ENCODE assay signal across 8 cellular contexts in the genomic region with DNA sequence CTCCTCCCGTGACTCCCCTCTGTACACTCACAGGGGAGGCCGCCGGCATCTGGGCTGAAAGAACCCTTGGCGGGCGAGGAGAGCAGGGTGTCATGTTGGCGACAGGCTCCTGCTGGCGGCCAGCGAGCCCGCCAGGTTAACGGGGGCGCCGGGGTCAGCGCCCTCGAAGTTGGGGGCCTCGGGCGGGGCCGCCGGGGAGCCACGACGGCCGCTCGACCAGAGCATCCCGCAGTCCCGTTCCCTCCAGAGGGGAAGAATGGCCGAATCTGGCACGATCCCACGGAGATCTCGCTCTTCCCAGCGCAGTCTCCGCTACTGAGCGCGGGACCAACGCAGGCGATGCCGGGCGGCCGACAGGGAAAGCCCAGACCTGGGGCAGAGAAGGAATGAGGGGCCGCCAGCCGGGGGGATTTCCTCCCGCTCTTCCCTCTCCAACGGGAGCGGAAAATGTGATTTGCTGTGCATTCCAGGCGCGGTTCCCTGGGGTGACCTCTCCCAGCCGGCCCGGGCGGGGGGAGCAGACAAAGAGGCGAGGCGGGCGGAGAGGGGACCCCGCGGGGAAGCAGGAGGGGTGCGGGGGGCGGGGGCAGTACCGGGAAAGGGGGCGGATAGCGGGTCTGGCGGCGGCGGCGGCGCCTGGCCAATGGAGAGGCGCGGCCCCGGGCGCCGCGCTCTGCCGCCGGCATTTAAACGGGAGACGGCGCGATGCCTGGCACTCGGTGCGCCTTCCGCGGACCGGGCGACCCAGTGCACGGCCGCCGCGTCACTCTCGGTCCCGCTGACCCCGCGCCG. TPM values are rescaled to one million over a fixed set of nuclear protein-coding genes. Genes with fewer than 3 reads are reported as not detected.
A peak's percentile ranks its signal among the peaks of the same experiment; 100 is the strongest.
DNase-seq lines count a peak whose midpoint lies in the region; ATAC-seq and TF ChIP-seq lines count a peak whose summit lies in the region.

A gene (plus strand): TSS at position 715 of the 792 bp plus-strand sequence. CDS start 12,687 bp downstream, outside the sequence.

- H3K27ac ChIP-seq in AG04450 (ENCODE audit: low read depth, low read length) (peak within 1 kb of the TSS; percentile 96), HUES6 (ENCODE audit: low read depth, low read length) (no peak within 1 kb of the TSS)
- H3K27ac ChIP-seq in naive thymus-derived CD4-positive, alpha-beta T cell (ENCODE audit: low read depth, low read length): no peak within 1 kb of the TSS

- POLR2A ChIA-PET in AG04450 (lab: Yijun Ruan, JAX): interaction anchor here (0.8 kb wide), 1 partner anchor 150 kb away, joined by 3 read pairs; no protein-coding TSS in a partner anchor
- POLR2A ChIA-PET in naive thymus-derived CD4-positive, alpha-beta T cell (lab: Charles Lee): no interaction called here

- ATAC-seq in naive thymus-derived CD4-positive, alpha-beta T cell: no peak
- ATAC-seq in GM19035 (IDR thresholded peaks at IDR 0.05; ENCODE audit: unreplicated experiment) (no peak), HG03135 (IDR thresholded peaks at IDR 0.05; ENCODE audit: unreplicated experiment) (no peak), HG02885 (IDR thresholded peaks at IDR 0.05; ENCODE audit: poor library complexity, unreplicated experiment) (no peak), HG03521 (IDR thresholded peaks at IDR 0.05; ENCODE audit: unreplicated experiment) (no peak)

- CTCF ChIA-PET in AG04450 (lab: Charles Lee): interaction anchor here (1.9 to 2.3 kb wide), 2 partner anchors 55 to 68 kb away, joined by 7 to 18 read pairs; no protein-coding TSS in a partner anchor
- CTCF ChIA-PET in naive thymus-derived CD4-positive, alpha-beta T cell (lab: Charles Lee): no interaction called here

- peak within 1 kb of the TSS in 8 of 10 donors; percentile 16 to 78 (median 43) for H3K4me3 Mint-ChIP-seq in naive thymus-derived CD4-positive, alpha-beta T cell

- DNase-seq in AG04450 (ENCODE audit: low read depth, low spot score): no peak
- no peak for DNase-seq in epithelial cell of esophagus (ENCODE audit: low read depth)
- no peak for DNase-seq in naive thymus-derived CD4-positive, alpha-beta T cell

- H3K36me3 ChIP-seq in HUES6 (ENCODE audit: control insufficient read depth, insufficient read depth, low read length): no peaks in the 10 kb centered on the region
- no peaks in the 10 kb centered on the region for H3K36me3 ChIP-seq in naive thymus-derived CD4-positive, alpha-beta T cell (ENCODE audit: control insufficient read depth in 2 of 3, insufficient read depth in 3 of 3, low read length in 3 of 3)

- H3K9me3 Mint-ChIP-seq in naive thymus-derived CD4-positive, alpha-beta T cell: peaks cover 0 to 4% (median 0%) of the 10 kb centered on the region in 11 donors

- H3K4me1 ChIP-seq in HUES6 (ENCODE audit: control insufficient read depth, insufficient read depth, low read length): peaks cover 20% of the 10 kb centered on the region
- H3K4me1 ChIP-seq in naive thymus-derived CD4-positive, alpha-beta T cell (ENCODE audit: control insufficient read depth in 2 of 2, insufficient read depth in 2 of 2, low read length in 2 of 2): no peaks in the 10 kb centered on the region

- TF ChIP-seq CTCF in AG04450 (IDR thresholded peaks at IDR 0.05; ENCODE audit: low read depth, low read length) (no peak), epithelial cell of esophagus (IDR thresholded peaks at IDR 0.05; ENCODE audit: insufficient read depth, low read depth, low read length, missing control alignments) (no peak)

- H3K4me1 Mint-ChIP-seq in naive thymus-derived CD4-positive, alpha-beta T cell: peaks cover 7 to 34% (median 22%) of the 10 kb centered on the region in 7 donors

- H3K27me3 ChIP-seq in AG04450 (ENCODE audit: control insufficient read depth, insufficient read depth, low read length) (no peaks in the 10 kb centered on the region), HUES6 (ENCODE audit: control insufficient read depth, insufficient read depth, low read length) (peaks cover 87% of the 10 kb centered on the region)
- H3K27me3 ChIP-seq in naive thymus-derived CD4-positive, alpha-beta T cell (ENCODE audit: control insufficient read depth in 2 of 2, insufficient read depth in 2 of 2, low read length in 2 of 2): peaks cover 0 to 4% of the 10 kb centered on the region in 2 donors

- peak within 1 kb of the TSS; percentile 27 for H3K9ac ChIP-seq in HUES6 (ENCODE audit: low read length)

- H3K4me3 ChIP-seq in AG04450 (ENCODE audit: low read depth, low read length) (peak within 1 kb of the TSS; percentile 92), HUES6 (ENCODE audit: low read depth, low read length) (peak within 1 kb of the TSS; percentile 57), epithelial cell of esophagus (ENCODE audit: low read length) (peak within 1 kb of the TSS; percentile 19)
- H3K4me3 ChIP-seq in naive thymus-derived CD4-positive, alpha-beta T cell (ENCODE audit: low read length): no peak within 1 kb of the TSS

- H3K9me3 ChIP-seq in AG04450 (ENCODE audit: control insufficient read depth, insufficient read depth, low read length) (peaks cover 4% of the 10 kb centered on the region; the same call in 1 of the 2 replicates), HUES6 (ENCODE audit: control insufficient read depth, insufficient read depth, low read depth, low read length) (no peaks in the 10 kb centered on the region)
- no peaks in the 10 kb centered on the region for H3K9me3 ChIP-seq in naive thymus-derived CD4-positive, alpha-beta T cell (ENCODE audit: control insufficient read depth in 2 of 3, low read length in 3 of 3)

- H3K36me3 Mint-ChIP-seq in naive thymus-derived CD4-positive, alpha-beta T cell: peaks cover 0 to 3% (median 0%) of the 10 kb centered on the region in 5 donors

- no peak within 1 kb of the TSS for H3K27ac Mint-ChIP-seq in naive thymus-derived CD4-positive, alpha-beta T cell

- peaks cover 57 to 89% (median 82%) of the 10 kb centered on the region in 5 donors for H3K27me3 Mint-ChIP-seq in naive thymus-derived CD4-positive, alpha-beta T cell

- intact Hi-C loops in naive thymus-derived CD4-positive, alpha-beta T cell (cut with micrococcal nuclease): no loop called here

RNA-seq across cellular contexts. Expression of the gene that starts here (rescaled TPM):
- polyA plus RNA-seq in AG04450 (2011; rRNA removed): 2,326 and 2,858 TPM in 2 replicates
- 2,696 and 3,244 TPM in 2 replicates for polyA minus RNA-seq in AG04450 (2011; rRNA and poly(A)+ RNA removed)
- total RNA-seq in naive thymus-derived CD4-positive, alpha-beta T cell: not detected
- polyA plus RNA-seq in naive thymus-derived CD4-positive, alpha-beta T cell: not detected

Comparison
In these comparisons a context has a peak if more than half of its experiments do, and no peak if none do; other contexts are left out.
1. RNA of the gene that starts here (polyA plus RNA-seq): 2,326 to 2,858 TPM in AG04450; not detected in naive thymus-derived CD4-positive, alpha-beta T cell; every median in the first group is over 1,000 times any median in the second.